ENCODE assay signal across 8 cellular contexts in the genomic region with DNA sequence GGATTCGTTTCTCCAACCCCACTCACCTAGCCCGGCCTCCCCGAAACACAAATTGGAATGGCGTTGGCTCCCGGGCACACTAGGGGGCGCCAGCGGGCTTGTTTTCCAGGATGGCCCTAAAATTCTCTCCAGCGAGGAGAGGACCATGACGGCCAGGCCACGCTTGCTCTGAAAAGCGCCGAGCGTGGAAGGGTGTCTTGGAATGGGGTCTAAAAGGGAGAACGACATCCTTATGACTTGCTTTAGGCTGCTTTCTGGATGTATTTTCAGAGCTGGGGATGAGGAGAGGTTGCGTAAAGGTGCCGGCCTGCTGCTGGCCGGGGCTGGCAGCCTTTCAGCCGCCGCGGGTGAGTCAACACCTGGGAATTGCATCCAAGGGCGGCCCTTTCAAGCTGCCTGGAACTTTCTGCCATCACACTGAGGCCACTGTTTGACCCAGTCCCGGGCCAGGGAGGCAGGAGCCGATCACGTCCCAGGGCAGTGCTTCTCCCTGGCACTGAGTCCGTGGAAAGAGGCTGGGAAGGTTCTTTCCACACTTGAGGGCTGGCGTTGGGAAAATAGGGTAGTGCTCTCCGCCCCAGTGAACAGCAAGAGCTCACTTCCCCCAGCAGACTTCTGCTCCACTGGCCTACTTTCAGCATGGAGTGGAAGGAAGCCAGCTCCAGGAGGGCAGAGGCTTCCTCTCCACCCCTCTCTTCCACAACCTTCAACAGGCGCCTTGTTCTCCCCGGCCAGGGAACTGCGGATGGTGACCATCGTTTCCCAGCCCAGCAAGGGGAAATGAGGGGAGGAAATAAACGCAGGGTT.
DNase-seq lines count a peak whose midpoint lies in the region; ATAC-seq lines count a peak whose summit lies in the region.

No MANE protein-coding gene starts in this region.

- peak; percentile 62 for ATAC-seq in GM18873 (IDR thresholded peaks at IDR 0.05; ENCODE audit: low FRiP score, unreplicated experiment)
- ATAC-seq in HG03558 (IDR thresholded peaks at IDR 0.05; ENCODE audit: extremely low read depth, unreplicated experiment), result peak; percentile 52

- DNase-seq in ACHN (peak; percentile 82), NCI-H774 (lab: John Stamatoyannopoulos, UW) (peak; percentile 83), lung microvascular endothelial cell (ENCODE audit: low read depth in 2 of 2) (peak; percentile 83 to 88)
- DNase-seq in activated CD8-positive, alpha-beta memory T cell treated with anti-CD3 and anti-CD28 coated beads for 1 hour (ENCODE audit: extremely low read depth in 1 of 2, low read depth in 1 of 2), result peak; percentile 45 to 70
- DNase-seq in effector CD4-positive, alpha-beta T cell, result peak; percentile 69
- DNase-seq in stimulated activated CD4-positive, alpha-beta T cell treated with anti-CD3 and anti-CD28 coated beads, TNF-alpha, amount 100 ng/mL, for 4 hours (ENCODE audit: low read depth in 3 of 3), result peak; percentile 61 to 86 (median 62)

- in situ Hi-C loops in ACHN (cut with HindIII; ENCODE audit: low pct_ligation_motif_present, low pct_unique_long_range_greater_than_20kb, low sequenced_read_pairs), result no loop called here

Comparison
In these comparisons a context has a peak if more than half of its experiments do, and no peak if none do; other contexts are left out.
1. Peak in every context shown above with its lines: DNase-seq and ATAC-seq.